In the genomic region with DNA sequence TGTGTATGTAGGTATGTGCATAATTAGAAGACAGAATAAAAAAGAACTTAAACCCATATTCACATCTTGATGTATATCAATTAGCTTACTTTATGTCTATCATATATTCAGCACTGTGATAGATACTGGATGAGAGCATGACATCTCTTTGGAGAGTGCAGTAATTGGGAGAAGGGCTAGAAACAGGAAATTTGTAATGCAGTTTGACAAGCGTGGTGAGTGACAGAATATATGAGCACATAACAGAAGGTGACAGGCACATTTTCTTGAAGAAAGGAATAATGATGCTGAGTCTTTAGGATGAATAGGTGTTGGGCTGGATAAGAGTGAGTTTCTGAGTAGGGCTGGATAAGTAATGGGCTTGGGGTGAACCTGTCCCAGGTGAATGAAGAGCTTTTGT, we compare ENCODE assay signal across 23 cellular contexts.
"Had no signal": no experiment of that assay in that cellular context is flagged by ENCODE, and none has a peak within 500 bp of the region (broad histone marks: within the 10 kb centered on the region; RNA-seq: fewer than 3 reads in every experiment).

No MANE protein-coding gene starts in this region.

- H3K36me3 ChIP-seq: colonic mucosa, esophagus muscularis mucosa, esophagus squamous epithelium, gastrocnemius medialis, gastroesophageal sphincter, heart left ventricle, heart right ventricle had no signal

- H3K27ac ChIP-seq: colonic mucosa, coronary artery, dorsolateral prefrontal cortex, epithelial cell of prostate, esophagus muscularis mucosa, esophagus squamous epithelium, foreskin keratinocyte, gastrocnemius medialis, gastroesophageal sphincter, heart left ventricle, heart right ventricle had no signal

- H3K9me3 ChIP-seq: colonic mucosa, esophagus muscularis mucosa, esophagus squamous epithelium, gastrocnemius medialis had no signal

- H3K4me3 ChIP-seq: colonic mucosa, coronary artery, dorsolateral prefrontal cortex, esophagus muscularis mucosa, esophagus squamous epithelium, gastrocnemius medialis, gastroesophageal sphincter, heart left ventricle, heart right ventricle had no signal

- H3K27me3 ChIP-seq: colonic mucosa, dorsolateral prefrontal cortex, esophagus muscularis mucosa, esophagus squamous epithelium, foreskin keratinocyte, gastrocnemius medialis, gastroesophageal sphincter, heart left ventricle, heart right ventricle had no signal

- DNase-seq: colonic mucosa; cortex of kidney; dermis blood vessel endothelial cell; dorsolateral prefrontal cortex; effector CD4-positive, alpha-beta T cell; effector CD8-positive, alpha-beta T cell; effector memory CD4-positive, alpha-beta T cell; effector memory CD8-positive, alpha-beta T cell; endodermal cell; erythroblast; esophagus squamous epithelium; foreskin fibroblast; foreskin keratinocyte; foreskin melanocyte; gastrocnemius medialis; glutamatergic neuron; head of caudate nucleus; heart left ventricle; heart right ventricle had no signal
